12 cellular contexts compared by ENCODE assay signal in genomic region chr6:42820509-42821340, GRCh38. TPM values are rescaled to one million over a fixed set of nuclear protein-coding genes. Genes with fewer than 3 reads are reported as not detected.
DNase-seq lines count a peak whose midpoint lies in the region; ATAC-seq and TF ChIP-seq lines count a peak whose summit lies in the region.
"Had no signal": no experiment of that assay in that cellular context is flagged by ENCODE, and none has a peak within 500 bp of the region (broad histone marks: within the 10 kb centered on the region; RNA-seq: fewer than 3 reads in every experiment).

No MANE protein-coding gene starts in this region.

- DNase-seq in AG08395 (ENCODE audit: low spot score) (peak; percentile 53), NT2/D1 (ENCODE audit: low read depth, low spot score) (peak; percentile 8), Right ventricle myocardium superior (peak; percentile 43), neural crest cell (ENCODE audit: low read depth, low spot score) (no peak), glutamatergic neuron (no peak), retina (no peak), glomerular visceral epithelial cell (ENCODE audit: extremely low spot score) (no peak)
- no peak for DNase-seq in activated CD4-positive, CD25-positive, alpha-beta regulatory T cell treated with anti-CD3 and anti-CD28 coated beads, Interleukin-2, amount 50 U/mL, for 72 hours
- DNase-seq: activated effector memory CD4-positive, alpha-beta T cell treated with Interleukin-2 at 50 U/mL for 16 hours; NCI-H526; pancreas had no signal

- no peak overlapping the region for H3K4me3 ChIP-seq in NT2/D1 (ENCODE audit: insufficient read length, low read depth)
- H3K4me3 ChIP-seq: K562, pancreas had no signal

- no peaks in the 10 kb centered on the region for H3K36me3 Mint-ChIP-seq in neural crest cell (ENCODE audit: low read depth)
- H3K36me3 Mint-ChIP-seq in glutamatergic neuron (ENCODE audit: unreplicated experiment), result no peaks in the 10 kb centered on the region

- H3K27me3 ChIP-seq in NT2/D1 (ENCODE audit: insufficient read depth, insufficient read length), result no peaks in the 10 kb centered on the region
- H3K27me3 ChIP-seq: pancreas had no signal

- H3K27ac Mint-ChIP-seq in neural crest cell (ENCODE audit: unreplicated experiment) (peak overlapping the region; percentile 39), glutamatergic neuron (ENCODE audit: unreplicated experiment) (no peak overlapping the region)

- intact Hi-C loops in Right ventricle myocardium superior (cut with DNase I), result no loop called here

- no peaks in the 10 kb centered on the region for H3K9me3 ChIP-seq in NT2/D1 (ENCODE audit: insufficient read depth, low read length)
- H3K9me3 ChIP-seq: pancreas had no signal

- ATAC-seq in Right ventricle myocardium superior (ENCODE audit: poor library complexity), result peak; percentile 75

- H3K4me1 ChIP-seq in NT2/D1 (ENCODE audit: insufficient read depth, insufficient read length), result peaks cover 4% of the 10 kb centered on the region

- no peak for TF ChIP-seq CTCF in neural crest cell (conservative IDR thresholded peaks at IDR 0.05)
- TF ChIP-seq CTCF in glutamatergic neuron (IDR thresholded peaks at IDR 0.05; ENCODE audit: partially characterized antibody, unreplicated experiment), result no peak

- no peaks in the 10 kb centered on the region for H3K36me3 ChIP-seq in NT2/D1 (ENCODE audit: insufficient read depth, insufficient read length, low read length)

- H3K9me3 Mint-ChIP-seq in neural crest cell (no peaks in the 10 kb centered on the region), glutamatergic neuron (ENCODE audit: unreplicated experiment) (no peaks in the 10 kb centered on the region)

- H3K4me3 Mint-ChIP-seq in neural crest cell, result no peak overlapping the region
- no peak overlapping the region for H3K4me3 Mint-ChIP-seq in glutamatergic neuron (ENCODE audit: unreplicated experiment)

- H3K27me3 Mint-ChIP-seq in neural crest cell (ENCODE audit: low read depth) (no peaks in the 10 kb centered on the region), glutamatergic neuron (ENCODE audit: unreplicated experiment) (peaks cover 2% of the 10 kb centered on the region)

- H3K4me1 Mint-ChIP-seq in neural crest cell (no peaks in the 10 kb centered on the region), glutamatergic neuron (ENCODE audit: low read depth, unreplicated experiment) (peaks cover 9% of the 10 kb centered on the region)

- no peak overlapping the region for H3K9ac ChIP-seq in NT2/D1 (ENCODE audit: insufficient read length, low read depth)

RNA-seq across cellular contexts. Expression of gene BICRAL, which starts 38.9 kb away (rescaled TPM):
- total RNA-seq in Right ventricle myocardium superior (10.8 TPM), neural crest cell (6.2 and 6.7 TPM in 2 replicates), glutamatergic neuron (ENCODE audit: unreplicated experiment) (11.0 TPM)

RNA-seq across cellular contexts. Expression of gene RPL7L1, which starts 58.7 kb away (rescaled TPM):
- 39.5 TPM for total RNA-seq in Right ventricle myocardium superior
- total RNA-seq in neural crest cell, result 103 and 105 TPM in 2 replicates
- 80.2 TPM for total RNA-seq in glutamatergic neuron (ENCODE audit: unreplicated experiment)

Comparison
In these comparisons a context has a peak if more than half of its experiments do, and no peak if none do; other contexts are left out.
1. DNase-seq: peak in AG08395 (single experiment), NT2/D1 (single experiment) and Right ventricle myocardium superior (single experiment); none in neural crest cell (single experiment), glutamatergic neuron (single experiment), retina (single experiment), glomerular visceral epithelial cell (single experiment) and activated CD4-positive, CD25-positive, alpha-beta regulatory T cell treated with anti-CD3 and anti-CD28 coated beads, Interleukin-2, amount 50 U/mL, for 72 hours (single experiment).